Comparison of ENCODE assay signal across 15 cellular contexts in genomic region chr14:93954516-93954830, GRCh38. TPM values are rescaled to one million over a fixed set of nuclear protein-coding genes. Genes with fewer than 3 reads are reported as not detected.
A peak's percentile ranks its signal among the peaks of the same experiment; 100 is the strongest.
DNase-seq lines count a peak whose midpoint lies in the region; ATAC-seq, FAIRE-seq and TF ChIP-seq lines count a peak whose summit lies in the region.
"Had no signal": no experiment of that assay in that cellular context is flagged by ENCODE, and none has a peak within 500 bp of the region (broad histone marks: within the 10 kb centered on the region; RNA-seq: fewer than 3 reads in every experiment).

No MANE protein-coding gene starts in this region.

- peaks cover 91% of the 10 kb centered on the region for H3K4me1 Mint-ChIP-seq in activated CD4-positive, alpha-beta memory T cell treated with anti-CD3 and anti-CD28 coated beads, Interleukin-2, amount 10 ng/mL, durations not matched to agents 7 days and 5 days

- CTCF ChIA-PET in HepG2 (lab: Yijun Ruan, JAX; ENCODE audit: low intra/inter-chr PET ratio, low total read pairs): interaction anchor here (2.0 kb wide), 1 partner anchor 16 kb away, joined by 23 read pairs; no protein-coding TSS in a partner anchor
- CTCF ChIA-PET in activated CD4-positive, alpha-beta memory T cell treated with anti-CD3 and anti-CD28 coated beads, Interleukin-2, amount 10 ng/mL, durations not matched to agents 7 days and 5 days (lab: Charles Lee): interaction anchor here (1.4 to 13.3 kb wide), 6 partner anchors 12 to 47 kb away, joined by 4 to 156 read pairs (median 8); partner anchors contain the start of gene CCDC197

- no peak for TF ChIP-seq EP300 in HepG2 (IDR thresholded peaks at IDR 0.05; ENCODE audit: low read depth in 2 of 2, low read length in 2 of 2)
- no peak for TF ChIP-seq EP300 in HepG2 (CRISPR knock-in tag; IDR thresholded peaks at IDR 0.05; ENCODE audit: borderline replicate concordance)

- H3K27me3 Mint-ChIP-seq in activated CD4-positive, alpha-beta memory T cell treated with anti-CD3 and anti-CD28 coated beads, Interleukin-2, amount 10 ng/mL, durations not matched to agents 7 days and 5 days: no peaks in the 10 kb centered on the region

- FAIRE-seq in HepG2 (lab: Jason Lieb, UNC): no peak
- FAIRE-seq: kidney had no signal

- no peak for TF ChIP-seq RAD21 in HepG2 (CRISPR knock-in tag; IDR thresholded peaks at IDR 0.05)

- in situ Hi-C loops in HepG2 (cut with HindIII; ENCODE audit: extremely low pct_ligation_motif_present, low pct_unique_long_range_greater_than_20kb): no loop called here
- in situ Hi-C loops in ACHN (cut with HindIII; ENCODE audit: low pct_ligation_motif_present, low pct_unique_long_range_greater_than_20kb, low sequenced_read_pairs): no loop called here

- peaks cover 73% of the 10 kb centered on the region for H3K4me1 ChIP-seq in HepG2 (ENCODE audit: insufficient read depth, low read length)
- peaks cover 0 to 5% (median 0%) of the 10 kb centered on the region in 4 donors for H3K4me1 ChIP-seq in right lobe of liver
- H3K4me1 ChIP-seq in right cardiac atrium (ENCODE audit: control insufficient read depth, insufficient read depth, low read length): peaks cover 15% of the 10 kb centered on the region

- H3K9me3 ChIP-seq in HepG2 (ENCODE audit: low read length) (no peaks in the 10 kb centered on the region), right lobe of liver (no peaks in the 10 kb centered on the region), right cardiac atrium (ENCODE audit: control insufficient read depth, low read length) (no peaks in the 10 kb centered on the region)

- no peaks in the 10 kb centered on the region for H3K36me3 ChIP-seq in HepG2 (replicated peaks in 1 of 2; ENCODE audit: control insufficient read depth in 1 of 2, insufficient read depth in 2 of 2, low read length in 2 of 2)
- H3K36me3 ChIP-seq in right lobe of liver: no peaks in the 10 kb centered on the region

- no peak for ATAC-seq in HepG2
- no peak for ATAC-seq in right lobe of liver
- ATAC-seq in right cardiac atrium: no peak
- no peak for ATAC-seq in GM21381 (IDR thresholded peaks at IDR 0.05; ENCODE audit: unreplicated experiment)

- intact Hi-C loops in HepG2 (cut with micrococcal nuclease; ENCODE audit: unreplicated experiment): loop anchor here (10.0 kb wide), 1 partner anchor 180 kb away; no protein-coding TSS in a partner anchor
- intact Hi-C loops in right lobe of liver (cut with DNase I): no loop called here
- intact Hi-C loops in right cardiac atrium (cut with DNase I): no loop called here

- TF ChIP-seq POLR2A in HepG2 (IDR thresholded peaks at IDR 0.05; ENCODE audit: insufficient read depth in 1 of 2, low read depth in 2 of 2, low read length in 2 of 2) (no peak), right lobe of liver (IDR thresholded peaks at IDR 0.05) (no peak)

- peak overlapping the region; percentile 62 for H2AFZ ChIP-seq in HepG2 (ENCODE audit: low read length)

- POLR2A ChIA-PET in HepG2 (lab: Yijun Ruan, JAX): interaction anchor here (1.2 to 2.4 kb wide), 3 partner anchors 8 to 12 kb away, joined by 3 to 11 read pairs (median 9); no protein-coding TSS in a partner anchor
- POLR2A ChIA-PET in activated CD4-positive, alpha-beta memory T cell treated with anti-CD3 and anti-CD28 coated beads, Interleukin-2, amount 10 ng/mL, durations not matched to agents 7 days and 5 days (lab: Charles Lee): interaction anchor here (0.6 to 12.1 kb wide), 13 partner anchors 8 to 220 kb away, joined by 3 to 616 read pairs (median 6); partner anchors contain the start of genes ASB2, CCDC197, DDX24 and IFI27L1

- H3K36me3 Mint-ChIP-seq in activated CD4-positive, alpha-beta memory T cell treated with anti-CD3 and anti-CD28 coated beads, Interleukin-2, amount 10 ng/mL, durations not matched to agents 7 days and 5 days (ENCODE audit: low read depth): peaks cover 68% of the 10 kb centered on the region

- H4K20me1 ChIP-seq in HepG2 (ENCODE audit: insufficient read depth, low read length): no peaks in the 10 kb centered on the region

- BruUV-seq in HepG2 (replicated peaks; lab: Mats Ljungman, UMichigan): no TSS peak

- H3K9ac ChIP-seq in HepG2 (ENCODE audit: insufficient read depth, low read depth, low read length): no peak overlapping the region
- H3K9ac ChIP-seq: KMS-11 had no signal

- H3K27me3 ChIP-seq in HepG2 (ENCODE audit: control insufficient read depth in 1 of 2, insufficient read depth in 2 of 2, low read length in 2 of 2): no peaks in the 10 kb centered on the region
- no peaks in the 10 kb centered on the region for H3K27me3 ChIP-seq in right lobe of liver
- no peaks in the 10 kb centered on the region for H3K27me3 ChIP-seq in right cardiac atrium (ENCODE audit: control insufficient read depth, insufficient read depth)

- 100% methylated on average over 2 of the region's 4 CpGs for WGBS in HepG2 (ENCODE audit: low lambda C conversion rate)
- 70% methylated on average over 1 of the region's 4 CpGs for WGBS in right lobe of liver (ENCODE audit: insufficient coverage, low coverage, low lambda C conversion rate, missing lambda C conversion rate)
- WGBS in right cardiac atrium: 75% methylated on average over 4 of the region's 4 CpGs

- H3K4me3 ChIP-seq in HepG2 (replicated peaks in 1 of 3; ENCODE audit: insufficient read depth in 1 of 3, low read depth in 2 of 3, low read length in 3 of 3) (peak overlapping the region in 2 of 3 experiments; percentile 25 to 66; a peak in 2 of 6 replicates), right lobe of liver (no peak overlapping the region), right cardiac atrium (ENCODE audit: low read length) (no peak overlapping the region)

- DNase-seq in HepG2 (ENCODE audit: low spot score) (no peak), right lobe of liver (no peak), right cardiac atrium (no peak), SW480 (ENCODE audit: low spot score) (no peak), ACHN (no peak), occipital lobe (lab: John Stamatoyannopoulos, UW) (no peak)
- no peak for DNase-seq in activated CD4-positive, alpha-beta memory T cell treated with anti-CD3 and anti-CD28 coated beads, Interleukin-2, amount 10 ng/mL, durations not matched to agents 7 days and 5 days
- DNase-seq: kidney, NCI-H187, NCI-H69, SHP77 had no signal

- H3K79me2 ChIP-seq in HepG2 (ENCODE audit: insufficient read depth, low read length): no peaks in the 10 kb centered on the region

- H3K4me3 Mint-ChIP-seq in activated CD4-positive, alpha-beta memory T cell treated with anti-CD3 and anti-CD28 coated beads, Interleukin-2, amount 10 ng/mL, durations not matched to agents 7 days and 5 days: peak overlapping the region; percentile 91

- peak overlapping the region; percentile 99 for H3K27ac Mint-ChIP-seq in activated CD4-positive, alpha-beta memory T cell treated with anti-CD3 and anti-CD28 coated beads, Interleukin-2, amount 10 ng/mL, durations not matched to agents 7 days and 5 days

- TF ChIP-seq CTCF in HepG2 (CRISPR knock-in tag; IDR thresholded peaks at IDR 0.05) (no peak), right lobe of liver (IDR thresholded peaks at IDR 0.05) (no peak)

- H3K27ac ChIP-seq in HepG2 (ENCODE audit: extremely low read length, insufficient read depth, low read length): no peak overlapping the region
- no peak overlapping the region for H3K27ac ChIP-seq in right lobe of liver
- H3K27ac ChIP-seq in right cardiac atrium (ENCODE audit: low read length): peak overlapping the region; percentile 3
- H3K27ac ChIP-seq: KMS-11 had no signal

- peak overlapping the region; percentile 98 for H3K4me2 ChIP-seq in HepG2 (ENCODE audit: low read depth, low read length)
- H3K4me2 ChIP-seq: KMS-11 had no signal

- H3K9me3 Mint-ChIP-seq in activated CD4-positive, alpha-beta memory T cell treated with anti-CD3 and anti-CD28 coated beads, Interleukin-2, amount 10 ng/mL, durations not matched to agents 7 days and 5 days: no peaks in the 10 kb centered on the region

RNA-seq across cellular contexts. Expression of gene ASB2, which starts 21.9 kb away (rescaled TPM):
- total RNA-seq in HepG2 (2016; rRNA removed; fragmentation: Illumina TruSeq; extraction: Trizol) (0.46 and 0.82 TPM in 2 replicates), right lobe of liver (under 1 TPM; 0.20 to 0.59 (median 0.28) TPM), right cardiac atrium (100 to 1,000 TPM; 115 to 141 (median 126) TPM), occipital lobe (not detected)
- total RNA-seq in HepG2 (2016; cell fraction: cytosol; rRNA removed; fragmentation: Illumina TruSeq; extraction: Trizol; ENCODE audit: low read depth): 0.26 and 0.40 TPM in 2 replicates
- total RNA-seq in HepG2 (2016; cell fraction: insoluble cytoplasmic fraction; rRNA removed; fragmentation: Illumina TruSeq; extraction: Trizol): 0.62 and 0.93 TPM in 2 replicates
- total RNA-seq in HepG2 (2016; cell fraction: membrane; rRNA removed; fragmentation: Illumina TruSeq; extraction: Trizol): 0.37 and 0.83 TPM in 2 replicates
- total RNA-seq in HepG2 (2016; cell fraction: nucleus; rRNA removed; fragmentation: Illumina TruSeq; extraction: Trizol): 1.1 and 1.3 TPM in 2 replicates
- polyA plus RNA-seq in HepG2 (2011; rRNA removed) (4.1 and 4.5 TPM in 2 replicates), right cardiac atrium (112 TPM)
- 4.5 and 6.1 TPM in 2 replicates for polyA plus RNA-seq in HepG2 (2011; cell fraction: cytosol; rRNA removed)
- polyA plus RNA-seq in HepG2 (2011; cell fraction: nucleus; rRNA removed): 9.6 and 13.9 TPM in 2 replicates
- 0.48 and 0.80 TPM in 2 replicates for polyA plus RNA-seq in HepG2 (2012)
- 0.21 and 0.37 TPM in 2 replicates for polyA plus RNA-seq in HepG2 (2016; cell fraction: cytosol; fragmentation: Illumina TruSeq; extraction: Trizol; ENCODE audit: low read depth)
- 0.58 and 0.71 TPM in 2 replicates for polyA plus RNA-seq in HepG2 (2016; cell fraction: insoluble cytoplasmic fraction; fragmentation: Illumina TruSeq; extraction: Trizol; ENCODE audit: low read depth)
- 0.35 and 0.43 TPM in 2 replicates for polyA plus RNA-seq in HepG2 (2016; cell fraction: membrane; fragmentation: Illumina TruSeq; extraction: Trizol; ENCODE audit: low read depth)
- polyA plus RNA-seq in HepG2 (2016; cell fraction: nucleus; fragmentation: Illumina TruSeq; extraction: Trizol; ENCODE audit: insufficient read depth, low read depth): 1.0 and 1.6 TPM in 2 replicates
- polyA minus RNA-seq in HepG2 (2011; rRNA and poly(A)+ RNA removed; ENCODE audit: low replicate concordance): 14.4 TPM in 1 of 2 replicates, not detected in the other
- 3.1 and 3.4 TPM in 2 replicates for polyA minus RNA-seq in HepG2 (2011; cell fraction: cytosol; rRNA and poly(A)+ RNA removed)
- polyA minus RNA-seq in HepG2 (2011; cell fraction: nucleus; rRNA and poly(A)+ RNA removed): 3.7 and 6.6 TPM in 2 replicates
- 10 to 100 TPM; 93.9 to 99.3 TPM for total RNA-seq in activated CD4-positive, alpha-beta memory T cell treated with anti-CD3 and anti-CD28 coated beads, Interleukin-2, amount 10 ng/mL, durations not matched to agents 7 days and 5 days

RNA-seq across cellular contexts. Expression of gene FAM181A, which starts 27.3 kb away (rescaled TPM):
- total RNA-seq in HepG2 (2016; rRNA removed; fragmentation: Illumina TruSeq; extraction: Trizol): 1.1 and 1.5 TPM in 2 replicates
- 0.18 and 0.51 TPM in 2 replicates for total RNA-seq in HepG2 (2016; cell fraction: cytosol; rRNA removed; fragmentation: Illumina TruSeq; extraction: Trizol; ENCODE audit: low read depth)
- 0.95 and 1.2 TPM in 2 replicates for total RNA-seq in HepG2 (2016; cell fraction: insoluble cytoplasmic fraction; rRNA removed; fragmentation: Illumina TruSeq; extraction: Trizol)
- total RNA-seq in HepG2 (2016; cell fraction: membrane; rRNA removed; fragmentation: Illumina TruSeq; extraction: Trizol): 1.1 and 1.4 TPM in 2 replicates
- 0.38 and 1.1 TPM in 2 replicates for total RNA-seq in HepG2 (2016; cell fraction: nucleus; rRNA removed; fragmentation: Illumina TruSeq; extraction: Trizol)
- 0.80 and 1.1 TPM in 2 replicates for polyA plus RNA-seq in HepG2 (2011; rRNA removed)
- polyA plus RNA-seq in HepG2 (2011; cell fraction: cytosol; rRNA removed): 0.47 and 0.89 TPM in 2 replicates
- 0.45 and 0.61 TPM in 2 replicates for polyA plus RNA-seq in HepG2 (2011; cell fraction: nucleus; rRNA removed)
- 0.69 and 0.97 TPM in 2 replicates for polyA plus RNA-seq in HepG2 (2012)
- 0.54 and 0.60 TPM in 2 replicates for polyA plus RNA-seq in HepG2 (2016; cell fraction: cytosol; fragmentation: Illumina TruSeq; extraction: Trizol; ENCODE audit: low read depth)
- 1.4 and 1.8 TPM in 2 replicates for polyA plus RNA-seq in HepG2 (2016; cell fraction: insoluble cytoplasmic fraction; fragmentation: Illumina TruSeq; extraction: Trizol; ENCODE audit: low read depth)
- polyA plus RNA-seq in HepG2 (2016; cell fraction: membrane; fragmentation: Illumina TruSeq; extraction: Trizol; ENCODE audit: low read depth): 0.57 and 0.84 TPM in 2 replicates
- 1.6 and 2.1 TPM in 2 replicates for polyA plus RNA-seq in HepG2 (2016; cell fraction: nucleus; fragmentation: Illumina TruSeq; extraction: Trizol; ENCODE audit: insufficient read depth, low read depth)
- polyA minus RNA-seq in HepG2 (2011; rRNA and poly(A)+ RNA removed; ENCODE audit: low replicate concordance): 1.6 TPM in 1 of 2 replicates, not detected in the other
- polyA minus RNA-seq in HepG2 (2011; cell fraction: cytosol; rRNA and poly(A)+ RNA removed): not detected in 2 replicates
- not detected in 2 replicates for polyA minus RNA-seq in HepG2 (2011; cell fraction: nucleus; rRNA and poly(A)+ RNA removed)
- not detected for total RNA-seq in right lobe of liver
- total RNA-seq in activated CD4-positive, alpha-beta memory T cell treated with anti-CD3 and anti-CD28 coated beads, Interleukin-2, amount 10 ng/mL, durations not matched to agents 7 days and 5 days: not detected
- total RNA-seq in right cardiac atrium: not detected
- not detected for polyA plus RNA-seq in right cardiac atrium
- 3.0 TPM for total RNA-seq in occipital lobe
- total RNA-seq: Daoy, kidney had no signal
- polyA plus RNA-seq: BJ had no signal

RNA-seq across cellular contexts. Expression of gene CCDC197, which starts 42.6 kb away (rescaled TPM):
- total RNA-seq in HepG2 (2016; rRNA removed; fragmentation: Illumina TruSeq; extraction: Trizol): 0.11 TPM in 1 of 2 replicates, not detected in the other
- not detected in 2 replicates for total RNA-seq in HepG2 (2016; cell fraction: cytosol; rRNA removed; fragmentation: Illumina TruSeq; extraction: Trizol; ENCODE audit: low read depth)
- not detected in 2 replicates for total RNA-seq in HepG2 (2016; cell fraction: insoluble cytoplasmic fraction; rRNA removed; fragmentation: Illumina TruSeq; extraction: Trizol)
- total RNA-seq in HepG2 (2016; cell fraction: membrane; rRNA removed; fragmentation: Illumina TruSeq; extraction: Trizol): not detected in 2 replicates
- total RNA-seq in HepG2 (2016; cell fraction: nucleus; rRNA removed; fragmentation: Illumina TruSeq; extraction: Trizol): not detected in 2 replicates
- polyA plus RNA-seq in HepG2 (2011; rRNA removed): 0.13 TPM in 1 of 2 replicates, not detected in the other
- polyA plus RNA-seq in HepG2 (2011; cell fraction: cytosol; rRNA removed): not detected in 2 replicates
- polyA plus RNA-seq in HepG2 (2011; cell fraction: nucleus; rRNA removed): 0.17 TPM in 1 of 2 replicates, not detected in the other
- 0.11 TPM in 1 of 2 replicates, not detected in the other for polyA plus RNA-seq in HepG2 (2012)
- not detected in 2 replicates for polyA plus RNA-seq in HepG2 (2016; cell fraction: cytosol; fragmentation: Illumina TruSeq; extraction: Trizol; ENCODE audit: low read depth)
- not detected in 2 replicates for polyA plus RNA-seq in HepG2 (2016; cell fraction: insoluble cytoplasmic fraction; fragmentation: Illumina TruSeq; extraction: Trizol; ENCODE audit: low read depth)
- 0.16 TPM in 1 of 2 replicates, not detected in the other for polyA plus RNA-seq in HepG2 (2016; cell fraction: membrane; fragmentation: Illumina TruSeq; extraction: Trizol; ENCODE audit: low read depth)
- 0.33 TPM in 1 of 2 replicates, not detected in the other for polyA plus RNA-seq in HepG2 (2016; cell fraction: nucleus; fragmentation: Illumina TruSeq; extraction: Trizol; ENCODE audit: insufficient read depth, low read depth)
- 0.20 TPM in 1 of 2 replicates, not detected in the other for polyA minus RNA-seq in HepG2 (2011; rRNA and poly(A)+ RNA removed; ENCODE audit: low replicate concordance)
- polyA minus RNA-seq in HepG2 (2011; cell fraction: cytosol; rRNA and poly(A)+ RNA removed): not detected in 2 replicates
- polyA minus RNA-seq in HepG2 (2011; cell fraction: nucleus; rRNA and poly(A)+ RNA removed): not detected in 2 replicates
- not detected for total RNA-seq in right lobe of liver
- under 1 TPM in 1 of 2 experiments, not detected in 1; 0.45 TPM for total RNA-seq in activated CD4-positive, alpha-beta memory T cell treated with anti-CD3 and anti-CD28 coated beads, Interleukin-2, amount 10 ng/mL, durations not matched to agents 7 days and 5 days
- under 1 TPM in 2 of 4 donors, not detected in 2; 0.44 to 0.45 TPM for total RNA-seq in right cardiac atrium
- polyA plus RNA-seq in right cardiac atrium: not detected
- total RNA-seq in occipital lobe: not detected
- total RNA-seq: Daoy, kidney had no signal
- polyA plus RNA-seq: BJ had no signal

Comparison
In these comparisons a context has a peak if more than half of its experiments do, and no peak if none do; other contexts are left out.
1. H3K4me3 ChIP-seq: peak in HepG2 (2 of 3); none in right lobe of liver (0 of 3) and right cardiac atrium (single experiment).
2. RNA of gene ASB2, which starts 21.9 kb away (total RNA-seq): 115 to 141 TPM in right cardiac atrium and 93.9 to 99.3 TPM in activated CD4-positive, alpha-beta memory T cell treated with anti-CD3 and anti-CD28 coated beads, Interleukin-2, amount 10 ng/mL, durations not matched to agents 7 days and 5 days; 0.26 to 1.3 TPM in HepG2, 0.20 to 0.59 TPM in right lobe of liver and not detected in occipital lobe (single experiment); every median in the first group is over 10 times any median in the second.